13 cellular contexts compared by ENCODE assay signal in the genomic region with DNA sequence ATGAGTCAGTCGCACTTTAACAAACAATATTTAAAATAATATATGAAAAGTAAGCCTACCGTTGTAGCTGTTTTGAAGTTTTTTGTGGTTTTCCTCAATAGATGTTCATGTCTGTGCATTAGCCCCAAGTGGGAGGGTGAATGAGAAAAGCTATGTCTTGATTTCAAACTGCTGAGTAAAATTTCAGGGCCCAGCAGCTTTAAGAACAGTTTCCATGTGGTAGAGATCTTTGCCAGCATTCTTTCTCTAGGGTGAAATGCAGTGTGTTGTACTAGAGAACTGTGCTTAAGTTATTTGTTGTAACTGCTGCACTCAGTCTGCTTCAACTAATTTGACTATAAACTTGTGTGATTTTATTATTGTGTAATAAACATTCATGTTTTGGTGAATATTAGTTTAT. TPM values are rescaled to one million over a fixed set of nuclear protein-coding genes. Genes with fewer than 3 reads are reported as not detected.
DNase-seq lines count a peak whose midpoint lies in the region; ATAC-seq and TF ChIP-seq lines count a peak whose summit lies in the region.
"Had no signal": no experiment of that assay in that cellular context is flagged by ENCODE, and none has a peak within 500 bp of the region (broad histone marks: within the 10 kb centered on the region; RNA-seq: fewer than 3 reads in every experiment).

A gene with protein sequence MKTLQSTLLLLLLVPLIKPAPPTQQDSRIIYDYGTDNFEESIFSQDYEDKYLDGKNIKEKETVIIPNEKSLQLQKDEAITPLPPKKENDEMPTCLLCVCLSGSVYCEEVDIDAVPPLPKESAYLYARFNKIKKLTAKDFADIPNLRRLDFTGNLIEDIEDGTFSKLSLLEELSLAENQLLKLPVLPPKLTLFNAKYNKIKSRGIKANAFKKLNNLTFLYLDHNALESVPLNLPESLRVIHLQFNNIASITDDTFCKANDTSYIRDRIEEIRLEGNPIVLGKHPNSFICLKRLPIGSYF (minus strand): TSS at position 142 of the 400 bp plus-strand sequence. CDS start 1,171 bp downstream, outside the sequence.

- intact Hi-C loops in aorta (cut with DNase I): loop anchor here in 1 of 2 donors (5.0 kb wide), 1 partner anchor 33 kb away; no protein-coding TSS in a partner anchor

- no peaks in the 10 kb centered on the region for H3K27me3 ChIP-seq in aorta (ENCODE audit: control insufficient read depth in 1 of 2, insufficient read depth in 2 of 2, low read length in 1 of 2)
- H3K27me3 ChIP-seq in H7 (ENCODE audit: control insufficient read depth, insufficient read depth, low read length): no peaks in the 10 kb centered on the region

- no peak within 1 kb of the TSS for H3K27ac ChIP-seq in aorta (ENCODE audit: low read depth in 1 of 2, low read length in 2 of 2)
- H3K27ac ChIP-seq: A549 had no signal

- H3K4me3 ChIP-seq in fibroblast of the aortic adventitia (ENCODE audit: low read depth, low read length) (peak within 1 kb of the TSS; percentile 50), aorta (ENCODE audit: low read length in 2 of 2) (peak within 1 kb of the TSS; percentile 84 to 98), H7 (ENCODE audit: insufficient read depth, low read depth, low read length) (no peak within 1 kb of the TSS)
- H3K4me3 ChIP-seq: A549, mucosa of descending colon had no signal

- no peak for ATAC-seq in omental fat pad (ENCODE audit: low FRiP score)
- ATAC-seq in aorta (ENCODE audit: low FRiP score): no peak
- no peak for ATAC-seq in left lobe of liver
- ATAC-seq: A549, mucosa of descending colon, WTC11 had no signal

- WGBS in aorta, 2 donors: 2 to 3% methylated on average over 2 of the region's 2 CpGs

- H3K36me3 ChIP-seq in aorta (ENCODE audit: control insufficient read depth in 1 of 2, insufficient read depth in 2 of 2, low read length in 1 of 2) (no peaks in the 10 kb centered on the region), H7 (replicated peaks; ENCODE audit: control insufficient read depth, insufficient read depth, low read length) (no peaks in the 10 kb centered on the region)

- no peaks in the 10 kb centered on the region for H3K9me3 ChIP-seq in aorta (ENCODE audit: control insufficient read depth, low read length)
- H3K9me3 ChIP-seq: A549, mucosa of descending colon had no signal

- peak; percentile 6 to 46 for DNase-seq in NCI-H524 (lab: John Stamatoyannopoulos, UW)
- DNase-seq in NCI-H524 treated with DMSO at 0.1 percent for 48 hours (lab: John Stamatoyannopoulos, UW): no peak
- DNase-seq in fibroblast of the aortic adventitia (ENCODE audit: low read depth): peak; percentile 76
- no peak for DNase-seq in omental fat pad (ENCODE audit: low spot score)
- no peak for DNase-seq in aorta
- no peak for DNase-seq in midbrain (lab: John Stamatoyannopoulos, UW)
- DNase-seq in H7: no peak
- no peak for DNase-seq in left lobe of liver (ENCODE audit: low spot score)
- DNase-seq: anterior cingulate cortex, DMS153, mucosa of descending colon had no signal

- TF ChIP-seq CTCF in fibroblast of the aortic adventitia (IDR thresholded peaks at IDR 0.05; ENCODE audit: insufficient read depth, low read length): no peak
- TF ChIP-seq CTCF in omental fat pad (IDR thresholded peaks at IDR 0.05): no peak

- H3K4me1 ChIP-seq in aorta (ENCODE audit: control insufficient read depth in 1 of 2, insufficient read depth in 2 of 2, low read length in 2 of 2): peaks cover 2 to 6% of the 10 kb centered on the region in 2 donors
- H3K4me1 ChIP-seq: A549 had no signal

RNA-seq across cellular contexts. Expression of the gene that starts here (rescaled TPM):
- total RNA-seq in fibroblast of the aortic adventitia (ENCODE audit: low replicate concordance) (140 and 166 TPM in 2 replicates), omental fat pad (100 to 1,000 TPM in 3 of 4 donors, 10 to 100 TPM in 1; 24.6 to 412 (median 114) TPM), aorta (100 to 1,000 TPM; 175 to 318 TPM), left lobe of liver (not detected)
- 100 to 1,000 TPM; 235 to 803 TPM for polyA plus RNA-seq in aorta
- total RNA-seq in H7 (2014; rRNA removed; shearing (Covaris generic)): not detected in 2 replicates
- total RNA-seq: WTC11 had no signal
- polyA plus RNA-seq: A549 had no signal

Comparison
In these comparisons a context has a peak if more than half of its experiments do, and no peak if none do; other contexts are left out.
1. RNA of the gene that starts here (total RNA-seq): 175 to 318 TPM in aorta, 140 to 166 TPM in fibroblast of the aortic adventitia and 24.6 to 412 TPM in omental fat pad; not detected in left lobe of liver (single experiment) and not detected in H7; every median in the first group is over 10 times any median in the second.
2. DNase-seq: peak in NCI-H524 (2 of 2) and fibroblast of the aortic adventitia (single experiment); none in NCI-H524 treated with DMSO at 0.1 percent for 48 hours (single experiment), omental fat pad (single experiment), aorta (0 of 2), midbrain (single experiment), H7 (single experiment) and left lobe of liver (single experiment).